8 cellular contexts compared by ENCODE assay signal in genomic region chr2:10331033-10331701, GRCh38. TPM values are rescaled to one million over a fixed set of nuclear protein-coding genes. Genes with fewer than 3 reads are reported as not detected.
DNase-seq lines count a peak whose midpoint lies in the region; ATAC-seq and TF ChIP-seq lines count a peak whose summit lies in the region.

No MANE protein-coding gene starts in this region.

- no peak overlapping the region for H2AFZ ChIP-seq in IMR-90 (replicated peaks; ENCODE audit: low read length, poor library complexity)

- H2AK9ac ChIP-seq in IMR-90 (replicated peaks; ENCODE audit: low read depth, low read length, poor library complexity): peak overlapping the region; percentile 23

- TF ChIP-seq POLR2A in IMR-90 (IDR thresholded peaks at IDR 0.05; ENCODE audit: low read depth, low read length) (no peak), uterus (IDR thresholded peaks at IDR 0.05) (no peak)

- H2BK15ac ChIP-seq in IMR-90 (ENCODE audit: low read depth, low read length): no peak overlapping the region

- peak overlapping the region; percentile 94 for H3K27ac Mint-ChIP-seq in osteocyte (ENCODE audit: unreplicated experiment)

- no peak overlapping the region for H3K23ac ChIP-seq in IMR-90 (ENCODE audit: low read depth, low read length)

- H2BK120ac ChIP-seq in IMR-90 (ENCODE audit: low read depth, low read length): no peak overlapping the region

- no peak overlapping the region; the same call in 1 of the 2 replicates for H3K4ac ChIP-seq in IMR-90 (ENCODE audit: low read depth, low read length)

- H3K9me3 Mint-ChIP-seq in osteocyte (ENCODE audit: unreplicated experiment): no peaks in the 10 kb centered on the region

- H3K27me3 ChIP-seq in BLaER1 (no peaks in the 10 kb centered on the region), IMR-90 (ENCODE audit: control insufficient read depth, insufficient read depth, low read length) (no peaks in the 10 kb centered on the region), uterus (no peaks in the 10 kb centered on the region)
- H3K27me3 ChIP-seq in effector memory CD4-positive, alpha-beta T cell (replicated peaks; ENCODE audit: control insufficient read depth, insufficient read depth, low read length, poor library complexity, severe bottlenecking): no peaks in the 10 kb centered on the region

- H3K4me1 ChIP-seq in BLaER1 (peaks cover 80% of the 10 kb centered on the region), IMR-90 (ENCODE audit: control insufficient read depth, insufficient read depth, low read length) (peaks cover 15% of the 10 kb centered on the region), uterus (peaks cover 0 to 36% of the 10 kb centered on the region in 2 donors)
- H3K4me1 ChIP-seq in effector memory CD4-positive, alpha-beta T cell (ENCODE audit: control insufficient read depth, insufficient read depth, low read length, poor library complexity, severe bottlenecking): peaks cover 33% of the 10 kb centered on the region

- no peak overlapping the region for H4K91ac ChIP-seq in IMR-90 (ENCODE audit: insufficient read depth, low read depth, low read length)

- H2BK20ac ChIP-seq in IMR-90 (ENCODE audit: low read depth, low read length): no peak overlapping the region

- ATAC-seq in GM19438 (IDR thresholded peaks at IDR 0.05; ENCODE audit: low read depth, unreplicated experiment) (peak; percentile 59), IMR-90 (ENCODE audit: low read depth) (no peak)

- H3K27me3 Mint-ChIP-seq in osteocyte (ENCODE audit: unreplicated experiment): no peaks in the 10 kb centered on the region

- H3K27ac ChIP-seq in BLaER1 (peak overlapping the region; percentile 86), IMR-90 (ENCODE audit: insufficient read depth, low read length) (no peak overlapping the region), uterus (peak overlapping the region; percentile 56 to 81)
- peak overlapping the region; percentile 86 for H3K27ac ChIP-seq in effector memory CD4-positive, alpha-beta T cell (ENCODE audit: insufficient read depth, low read length, poor library complexity, severe bottlenecking)

- H3K36me3 ChIP-seq in BLaER1 (peaks cover 11% of the 10 kb centered on the region), IMR-90 (ENCODE audit: control insufficient read depth, insufficient read depth, low read length) (peaks cover 4% of the 10 kb centered on the region), uterus (no peaks in the 10 kb centered on the region)
- no peaks in the 10 kb centered on the region for H3K36me3 ChIP-seq in effector memory CD4-positive, alpha-beta T cell (ENCODE audit: control insufficient read depth, insufficient read depth, low read length)

- POLR2A ChIA-PET in IMR-90 (lab: Charles Lee; ENCODE audit: unreplicated experiment): no interaction called here

- in situ Hi-C loops in IMR-90 (cut with MboI; ENCODE audit: low sequenced_read_pairs): no loop called here

- intact Hi-C loops in IMR-90 (cut with micrococcal nuclease) (no loop called here), uterus (cut with DNase I; ENCODE audit: low total_unique reads) (no loop called here)

- H4K8ac ChIP-seq in IMR-90 (ENCODE audit: low read depth in 2 of 2, low read length in 2 of 2): no peak overlapping the region

- peak overlapping the region; percentile 96 for H3K4me2 ChIP-seq in BLaER1
- H3K4me2 ChIP-seq in IMR-90 (ENCODE audit: low read depth, low read length): no peak overlapping the region

- H3K14ac ChIP-seq in IMR-90 (replicated peaks; ENCODE audit: low read depth, low read length): no peak overlapping the region

- DNase-seq in IMR-90 (no peak), osteocyte (ENCODE audit: extremely low spot score, unreplicated experiment) (no peak), uterus (peak; percentile 37 to 46), superior temporal gyrus (ENCODE audit: extremely low spot score) (no peak)
- DNase-seq in activated CD4-positive, alpha-beta T cell treated with anti-CD3 and anti-CD28 coated beads for 48 hours: peak; percentile 87
- DNase-seq in effector memory CD4-positive, alpha-beta T cell: peak; percentile 45 to 65 (median 54)

- BruUV-seq in IMR-90 (replicated peaks; lab: Mats Ljungman, UMichigan): no TSS peak

- peaks cover 14% of the 10 kb centered on the region for H3K9me1 ChIP-seq in IMR-90 (ENCODE audit: insufficient read depth, low read length)

- H3K9me3 ChIP-seq in BLaER1 (peaks cover 12% of the 10 kb centered on the region), IMR-90 (ENCODE audit: control insufficient read depth, insufficient read depth, low read length) (peaks cover 5% of the 10 kb centered on the region), uterus (no peaks in the 10 kb centered on the region)
- no peaks in the 10 kb centered on the region for H3K9me3 ChIP-seq in effector memory CD4-positive, alpha-beta T cell (ENCODE audit: control insufficient read depth, low read length)

- 61% methylated on average over 5 of the region's 33 CpGs; no CpG with 5 or more reads in 1 of the 2 experiments for WGBS in IMR-90 (ENCODE audit: extremely low coverage in 2 of 2, insufficient read length in 1 of 2), 2 experiments

- dilution Hi-C loops in IMR-90 (cut with HindIII; ENCODE audit: low sequenced_read_pairs, unreplicated experiment): no loop called here

- H3K79me1 ChIP-seq in IMR-90 (ENCODE audit: low read depth in 1 of 2, low read length in 2 of 2): peaks cover 22 to 61% of the 10 kb centered on the region in 2 experiments

- CTCF ChIA-PET in IMR-90 (lab: Yijun Ruan, JAX): no interaction called here

- peak overlapping the region; percentile 26 for H3K4me3 Mint-ChIP-seq in osteocyte (ENCODE audit: unreplicated experiment)

- no peak overlapping the region for H2AK5ac ChIP-seq in IMR-90 (ENCODE audit: low read depth, low read length)

- peak overlapping the region; percentile 60 for H3K9ac ChIP-seq in BLaER1
- H3K9ac ChIP-seq in IMR-90 (ENCODE audit: low read depth, low read length): no peak overlapping the region

- TF ChIP-seq CTCF in IMR-90 (conservative IDR thresholded peaks at IDR 0.05; ENCODE audit: low read depth, low read length): no peak
- no peak for TF ChIP-seq CTCF in osteocyte (IDR thresholded peaks at IDR 0.05)
- TF ChIP-seq CTCF in uterus (IDR thresholded peaks at IDR 0.05): no peak

- TF ChIP-seq RAD21 in IMR-90 (IDR thresholded peaks at IDR 0.05; ENCODE audit: low read length): no peak

- peaks cover 64% of the 10 kb centered on the region for H3K4me1 Mint-ChIP-seq in osteocyte (ENCODE audit: unreplicated experiment)

- H3K56ac ChIP-seq in IMR-90 (ENCODE audit: extremely low read depth, insufficient read depth, low read length): no peak overlapping the region

- H4K5ac ChIP-seq in IMR-90 (ENCODE audit: low read depth, low read length): no peak overlapping the region

- H4K20me1 ChIP-seq in BLaER1 (peaks cover 53% of the 10 kb centered on the region), IMR-90 (ENCODE audit: insufficient read depth, low read length) (peaks cover 43% of the 10 kb centered on the region)

- H3K4me3 ChIP-seq in BLaER1: peak overlapping the region; percentile 60
- no peak overlapping the region for H3K4me3 ChIP-seq in IMR-90 (ENCODE audit: insufficient read depth, low read depth, low read length)
- peak overlapping the region; percentile 64 for H3K4me3 ChIP-seq in effector memory CD4-positive, alpha-beta T cell (ENCODE audit: insufficient read depth, low read depth, low read length, poor library complexity, severe bottlenecking)
- no peak overlapping the region for H3K4me3 ChIP-seq in uterus

- no peak overlapping the region for H2BK5ac ChIP-seq in IMR-90 (ENCODE audit: low read depth, low read length, poor library complexity, severe bottlenecking)

- no peak overlapping the region for H3K18ac ChIP-seq in IMR-90 (ENCODE audit: low read depth, low read length)

- no peaks in the 10 kb centered on the region for H3K36me3 Mint-ChIP-seq in osteocyte (ENCODE audit: unreplicated experiment)

TF ChIP-seq in IMR-90, 13 proteins besides CTCF, POLR2A, EP300 and RAD21:
- no peak for TF ChIP-seq MAZ (IDR thresholded peaks at IDR 0.05; ENCODE audit: borderline replicate concordance, low read depth, low read length)
- no peak for TF ChIP-seq MAFK (IDR thresholded peaks at IDR 0.05; ENCODE audit: low read depth, low read length)
- no peak for TF ChIP-seq SMC3 (IDR thresholded peaks at IDR 0.05; ENCODE audit: low read depth, low read length)
- TF ChIP-seq RCOR1 (IDR thresholded peaks at IDR 0.05; ENCODE audit: insufficient replicate concordance, low read length): no peak
- TF ChIP-seq CEBPB (IDR thresholded peaks at IDR 0.05; ENCODE audit: low read depth, low read length): no peak
- no peak for TF ChIP-seq FOS (IDR thresholded peaks at IDR 0.05; ENCODE audit: low read depth, low read length)
- TF ChIP-seq MXI1 (IDR thresholded peaks at IDR 0.05; ENCODE audit: borderline replicate concordance, low read depth, low read length): no peak
- no peak for TF ChIP-seq ELK1 (IDR thresholded peaks at IDR 0.05; ENCODE audit: borderline replicate concordance, low read depth, low read length)

RNA-seq across cellular contexts. Expression of gene HPCAL1, which starts 28.5 kb away (rescaled TPM):
- total RNA-seq in IMR-90 (2012; rRNA removed) (8.2 and 9.4 TPM in 2 replicates), osteocyte (56.8 and 57.8 TPM in 2 replicates), uterus (100 to 1,000 TPM in 1 of 4 donors, 10 to 100 TPM in 3; 11.1 to 122 (median 48.9) TPM)
- 31.0 and 33.7 TPM in 2 replicates for polyA plus RNA-seq in IMR-90 (2012; rRNA removed)
- 25.5 and 52.7 TPM in 2 replicates for polyA plus RNA-seq in IMR-90 (2012; cell fraction: cytosol; rRNA removed)
- polyA plus RNA-seq in IMR-90 (2012; cell fraction: nucleus; rRNA removed; ENCODE audit: low replicate concordance): 18.3 and 34.8 TPM in 2 replicates

Comparison
In these comparisons a context has a peak if more than half of its experiments do, and no peak if none do; other contexts are left out.
1. H3K4me3 ChIP-seq: peak in BLaER1 (single experiment) and effector memory CD4-positive, alpha-beta T cell (single experiment); none in IMR-90 (single experiment) and uterus (0 of 2).
2. DNase-seq: peak in activated CD4-positive, alpha-beta T cell treated with anti-CD3 and anti-CD28 coated beads for 48 hours (single experiment), effector memory CD4-positive, alpha-beta T cell (3 of 3) and uterus (2 of 2); none in IMR-90 (single experiment), osteocyte (single experiment) and superior temporal gyrus (single experiment).